In the genomic region with DNA sequence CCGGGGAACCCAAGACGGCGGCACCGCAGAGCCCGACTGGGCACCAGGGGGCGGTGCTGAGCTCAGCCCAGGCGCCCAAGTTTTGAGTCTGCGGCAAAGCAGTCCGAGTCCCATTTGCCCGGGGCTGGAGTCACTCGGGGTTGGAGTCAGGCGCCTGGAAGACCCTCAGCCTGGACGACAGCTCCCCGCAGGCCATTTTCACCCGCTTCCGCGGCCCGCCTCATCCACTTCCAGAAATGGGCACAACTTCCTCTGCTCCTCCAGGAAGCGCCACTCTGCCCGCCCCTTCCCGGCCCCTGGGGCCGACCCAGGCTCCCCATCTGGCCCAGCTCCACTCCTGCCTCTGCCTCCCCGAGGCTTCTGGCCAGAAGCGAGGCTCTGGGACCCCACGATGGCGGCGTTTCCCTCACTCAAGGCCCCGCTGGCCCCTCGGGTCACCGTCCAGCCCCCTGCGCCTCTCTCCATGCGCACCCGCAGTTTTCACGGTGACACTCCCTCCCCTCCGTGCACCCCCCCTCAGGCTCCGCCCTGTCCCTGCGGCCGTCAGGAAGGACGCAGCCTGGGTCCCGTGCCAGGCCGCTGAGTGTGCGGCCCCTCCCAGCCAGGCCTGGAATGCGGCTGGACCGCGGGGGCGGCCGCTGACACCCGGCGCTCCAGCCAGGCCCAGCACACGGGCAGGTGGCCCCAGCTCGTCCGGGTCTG, we compare ENCODE assay signal across 8 cellular contexts. TPM values are rescaled to one million over a fixed set of nuclear protein-coding genes. Genes with fewer than 3 reads are reported as not detected.
A peak's percentile ranks its signal among the peaks of the same experiment; 100 is the strongest.
DNase-seq lines count a peak whose midpoint lies in the region; ATAC-seq and TF ChIP-seq lines count a peak whose summit lies in the region.

No MANE protein-coding gene starts in this region.

- peaks cover 3% of the 10 kb centered on the region for H3K36me3 ChIP-seq in CD8-positive, alpha-beta T cell (ENCODE audit: insufficient read depth, low read length)
- peaks cover 6% of the 10 kb centered on the region; the same call in 1 of the 2 replicates for H3K36me3 ChIP-seq in SK-N-MC (ENCODE audit: insufficient read depth, low read length)
- peaks cover 11% of the 10 kb centered on the region for H3K36me3 ChIP-seq in thymus (ENCODE audit: control insufficient read depth, insufficient read depth)

- peak; percentile 35 for ATAC-seq in CD8-positive, alpha-beta T cell
- ATAC-seq in GM21390 (IDR thresholded peaks at IDR 0.05; ENCODE audit: unreplicated experiment) (peak; percentile 37), omental fat pad (ENCODE audit: low FRiP score) (peak; percentile 87)

- no peaks in the 10 kb centered on the region for H3K9me3 ChIP-seq in CD8-positive, alpha-beta T cell (ENCODE audit: low read length)
- H3K9me3 ChIP-seq in SK-N-MC (ENCODE audit: low read depth, low read length) = no peaks in the 10 kb centered on the region
- H3K9me3 ChIP-seq in thymus (ENCODE audit: control insufficient read depth) = no peaks in the 10 kb centered on the region

- H3K4me1 Mint-ChIP-seq in CD8-positive, alpha-beta T cell (ENCODE audit: low read depth) = peaks cover 30% of the 10 kb centered on the region
- peaks cover 29% of the 10 kb centered on the region for H3K4me1 Mint-ChIP-seq in activated naive CD8-positive, alpha-beta T cell (ENCODE audit: low read depth)

- H3K36me3 Mint-ChIP-seq in CD8-positive, alpha-beta T cell = peaks cover 16% of the 10 kb centered on the region
- H3K36me3 Mint-ChIP-seq in activated naive CD8-positive, alpha-beta T cell = peaks cover 5% of the 10 kb centered on the region

- peak overlapping the region; percentile 80 for H3K27ac ChIP-seq in CD8-positive, alpha-beta T cell (ENCODE audit: low read depth, low read length)
- H3K27ac ChIP-seq in SK-N-MC (peak overlapping the region; percentile 83), thymus (ENCODE audit: low read depth) (peak overlapping the region; percentile 96)

- peak overlapping the region; percentile 75 for H3K9ac ChIP-seq in SK-N-MC (ENCODE audit: insufficient read length)

- peaks cover 13% of the 10 kb centered on the region for H3K4me1 ChIP-seq in CD8-positive, alpha-beta T cell (ENCODE audit: insufficient read depth, low read length)
- H3K4me1 ChIP-seq in thymus (ENCODE audit: control insufficient read depth, insufficient read depth, low read length) = peaks cover 7% of the 10 kb centered on the region

- peak; percentile 43 to 85 (median 71) for DNase-seq in CD8-positive, alpha-beta T cell
- DNase-seq in M059J (ENCODE audit: low read depth) (peak; percentile 94), SK-N-MC (ENCODE audit: low read depth, low spot score) (no peak), glomerular visceral epithelial cell (ENCODE audit: extremely low spot score) (peak; percentile 95), omental fat pad (ENCODE audit: low spot score) (peak; percentile 58)

- peak overlapping the region; percentile 85 for H3K4me3 Mint-ChIP-seq in CD8-positive, alpha-beta T cell
- peak overlapping the region; percentile 85 for H3K4me3 Mint-ChIP-seq in activated naive CD8-positive, alpha-beta T cell

- TF ChIP-seq CTCF in CD8-positive, alpha-beta T cell (IDR thresholded peaks at IDR 0.05) = peak; percentile 94
- TF ChIP-seq CTCF in omental fat pad (IDR thresholded peaks at IDR 0.05) = peak in 2 of 3 donors; percentile 38 to 66

- peak overlapping the region; percentile 92 for H3K27ac Mint-ChIP-seq in CD8-positive, alpha-beta T cell
- H3K27ac Mint-ChIP-seq in activated naive CD8-positive, alpha-beta T cell = peak overlapping the region; percentile 94

- H3K4me3 ChIP-seq in CD8-positive, alpha-beta T cell (ENCODE audit: low read depth, low read length) = peak overlapping the region; percentile 91
- H3K4me3 ChIP-seq in SK-N-MC (peak overlapping the region; percentile 85), thymus (ENCODE audit: low read length) (peak overlapping the region; percentile 83)

- intact Hi-C loops in CD8-positive, alpha-beta T cell (cut with DNase I, micrococcal nuclease) = loop anchor here (1.0 to 10.0 kb wide), 9 partner anchors 17 to 1654 kb away; partner anchors contain the start of genes SERTAD3 (in 2 of the 2), AKT2 (in 1 of the 2), C19orf47 (in 1 of the 2) and GRIK5 (in 1 of the 2)

- POLR2A ChIA-PET in CD8-positive, alpha-beta T cell (lab: Charles Lee) = interaction anchor here (0.5 to 2.3 kb wide), 11 partner anchors 9 to 878 kb away, joined by 3 to 21 read pairs (median 4); partner anchors contain the start of genes BLVRB, SERTAD3 and SPTBN4

- no peaks in the 10 kb centered on the region for H3K27me3 ChIP-seq in CD8-positive, alpha-beta T cell (ENCODE audit: insufficient read depth, low read length)
- no peaks in the 10 kb centered on the region for H3K27me3 ChIP-seq in thymus (ENCODE audit: control insufficient read depth, insufficient read depth)

- CTCF ChIA-PET in CD8-positive, alpha-beta T cell (lab: Charles Lee) = interaction anchor here (0.6 to 2.7 kb wide), 22 partner anchors 9 to 1019 kb away, joined by 3 to 26 read pairs (median 4); partner anchors contain the start of genes BLVRB, DMAC2, PRX and SERTAD3

- H3K9me3 Mint-ChIP-seq in CD8-positive, alpha-beta T cell = no peaks in the 10 kb centered on the region
- H3K9me3 Mint-ChIP-seq in activated naive CD8-positive, alpha-beta T cell (ENCODE audit: low read depth) = no peaks in the 10 kb centered on the region

- under 1% methylated on average over 52 of the region's 52 CpGs for WGBS in thymus

- no peaks in the 10 kb centered on the region for H3K27me3 Mint-ChIP-seq in CD8-positive, alpha-beta T cell (ENCODE audit: low read depth)
- H3K27me3 Mint-ChIP-seq in activated naive CD8-positive, alpha-beta T cell = no peaks in the 10 kb centered on the region

RNA-seq across cellular contexts. Expression of gene SERTAD1, which starts 4.9 kb away (rescaled TPM):
- total RNA-seq in CD8-positive, alpha-beta T cell = 10 to 100 TPM; 36.7 to 38.7 TPM
- total RNA-seq in M059J (2014; rRNA removed; shearing (Covaris generic)) = 20.0 and 22.0 TPM in 2 replicates
- 10 to 100 TPM; 18.9 to 80.9 (median 37.7) TPM for total RNA-seq in omental fat pad
- polyA plus RNA-seq in thymus = 15.4 TPM

RNA-seq across cellular contexts. Expression of gene PRX, which starts 7.7 kb away (rescaled TPM):
- total RNA-seq in CD8-positive, alpha-beta T cell = 1 to 10 TPM; 1.1 to 1.4 TPM
- 2.3 and 2.6 TPM in 2 replicates for total RNA-seq in M059J (2014; rRNA removed; shearing (Covaris generic))
- 1 to 10 TPM; 2.2 to 6.1 (median 4.3) TPM for total RNA-seq in omental fat pad
- 1.7 TPM for polyA plus RNA-seq in thymus

RNA-seq across cellular contexts. Expression of gene SERTAD3, which starts 23.2 kb away (rescaled TPM):
- 10 to 100 TPM; 27.9 to 33.4 TPM for total RNA-seq in CD8-positive, alpha-beta T cell
- 15.9 and 19.8 TPM in 2 replicates for total RNA-seq in M059J (2014; rRNA removed; shearing (Covaris generic))
- total RNA-seq in omental fat pad = 10 to 100 TPM; 18.5 to 37.3 (median 23.7) TPM
- polyA plus RNA-seq in thymus = 35.2 TPM

RNA-seq across cellular contexts. Expression of gene HIPK4, which starts 30.9 kb away (rescaled TPM):
- under 1 TPM in 1 of 2 experiments, not detected in 1; 0.14 TPM for total RNA-seq in CD8-positive, alpha-beta T cell
- total RNA-seq in M059J (2014; rRNA removed; shearing (Covaris generic)) = 0.02 TPM in 1 of 2 replicates, not detected in the other
- total RNA-seq in omental fat pad = 1 to 10 TPM in 1 of 4 donors, under 1 TPM in 1, not detected in 2; 0.24 to 2.2 TPM
- polyA plus RNA-seq in thymus = 0.07 TPM

RNA-seq across cellular contexts. Expression of gene BLVRB, which starts 44.6 kb away (rescaled TPM):
- 1 to 10 TPM; 5.1 to 6.4 TPM for total RNA-seq in CD8-positive, alpha-beta T cell
- total RNA-seq in M059J (2014; rRNA removed; shearing (Covaris generic)) = 109 and 135 TPM in 2 replicates
- 100 to 1,000 TPM; 240 to 419 (median 329) TPM for total RNA-seq in omental fat pad
- 88.8 TPM for polyA plus RNA-seq in thymus

Comparison
In these comparisons a context has a peak if more than half of its experiments do, and no peak if none do; other contexts are left out.
1. ATAC-seq: peak in every context shown above with its lines; median percentile 87 in omental fat pad; 37 in GM21390; 35 in CD8-positive, alpha-beta T cell.